Comparison of ENCODE assay signal across 1 cellular context in genomic region chr12:82746668-82747067, GRCh38.
TF ChIP-seq lines count a peak whose summit lies in the region.

No MANE protein-coding gene starts in this region.

TF ChIP-seq in SK-N-SH treated with all-trans-retinoic acid at 6 μM for 48 hours, 23 proteins besides CTCF, POLR2A, EP300 and RAD21 (continued from another document):
- no peak for TF ChIP-seq TSHZ2 (CRISPR knock-in tag; IDR thresholded peaks at IDR 0.05)
- TF ChIP-seq BACH2 (CRISPR knock-in tag; IDR thresholded peaks at IDR 0.05; ENCODE audit: borderline replicate concordance), result no peak
- no peak for TF ChIP-seq ZNF8 (CRISPR knock-in tag; IDR thresholded peaks at IDR 0.05)
- no peak for TF ChIP-seq RARB (CRISPR knock-in tag; IDR thresholded peaks at IDR 0.05)
- no peak for TF ChIP-seq SNAI2 (CRISPR knock-in tag; IDR thresholded peaks at IDR 0.05)
